In genomic region chr13:102798653-102799543, GRCh38 we compare ENCODE assay signal across 8 cellular contexts. TPM values are rescaled to one million over a fixed set of nuclear protein-coding genes. Genes with fewer than 3 reads are reported as not detected.
DNase-seq lines count a peak whose midpoint lies in the region; ATAC-seq and TF ChIP-seq lines count a peak whose summit lies in the region.

Gene BIVM, plus strand, starts transcription at chr13:102799119. Its CDS starts 8,149 bp downstream, at chr13:102807268.
Gene POGLUT2, minus strand, starts transcription at chr13:102798976. Its CDS starts 306 bp downstream, at chr13:102798670.

- no peak for TF ChIP-seq POLR2A in ovary (IDR thresholded peaks at IDR 0.05)

- peak; percentile 94 for DNase-seq in GM12865 (ENCODE audit: low read depth)
- peak; percentile 81 for DNase-seq in NCI-H128 (lab: John Stamatoyannopoulos, UW; ENCODE audit: unreplicated experiment)
- DNase-seq in T follicular helper cell (ENCODE audit: low read depth), result peak; percentile 69
- peak; percentile 96 for DNase-seq in adipocyte (ENCODE audit: low read depth)
- DNase-seq in cardiac muscle cell (ENCODE audit: low read depth in 1 of 2, low spot score in 1 of 2), result peak; percentile 93 to 95
- DNase-seq in ovary, result peak; percentile 85 to 92 (median 90)
- peak; percentile 94 for DNase-seq in ureter (ENCODE audit: low spot score)

- H3K4me1 ChIP-seq in adipocyte (ENCODE audit: control insufficient read depth, insufficient read depth, low read length) (peaks cover 20% of the 10 kb centered on the region), cardiac muscle cell (ENCODE audit: low read depth) (peaks cover 4% of the 10 kb centered on the region), ovary (ENCODE audit: insufficient read depth) (peaks cover 2% of the 10 kb centered on the region)

- no peak for TF ChIP-seq CTCF in GM12865 (IDR thresholded peaks at IDR 0.05; ENCODE audit: insufficient read depth, low read depth, low read length, missing control alignments)
- TF ChIP-seq CTCF in cardiac muscle cell (IDR thresholded peaks at IDR 0.05; ENCODE audit: low read depth, low read length), result no peak
- no peak for TF ChIP-seq CTCF in ovary (IDR thresholded peaks at IDR 0.05)

- H3K4me3 ChIP-seq in GM12865 (ENCODE audit: low read depth, low read length) (peak within 1 kb of the TSS; percentile 86), adipocyte (ENCODE audit: low read length) (peak within 1 kb of the TSS; percentile 93), cardiac muscle cell (peak within 1 kb of the TSS; percentile 78), ovary (peak within 1 kb of the TSS; percentile 73)

- TF ChIP-seq EP300 in ovary (IDR thresholded peaks at IDR 0.05), result no peak

- WGBS in ovary, 3 donors, result 0 to 1% (median 0%) methylated on average over 72 to 83 of the region's 83 CpGs

- H3K36me3 ChIP-seq in adipocyte (ENCODE audit: control insufficient read depth, insufficient read depth, low read length, severe bottlenecking) (no peaks in the 10 kb centered on the region), cardiac muscle cell (no peaks in the 10 kb centered on the region), ovary (no peaks in the 10 kb centered on the region)

- no peak within 1 kb of the TSS for H3K27ac ChIP-seq in cardiac muscle cell
- H3K27ac ChIP-seq in ovary, result peak within 1 kb of the TSS; percentile 12 to 72

- H3K9me3 ChIP-seq in adipocyte (ENCODE audit: control insufficient read depth, low read length) (no peaks in the 10 kb centered on the region), cardiac muscle cell (ENCODE audit: low read depth) (no peaks in the 10 kb centered on the region), ovary (no peaks in the 10 kb centered on the region)

- H3K27me3 ChIP-seq in adipocyte (replicated peaks; ENCODE audit: control insufficient read depth, insufficient read depth, low read length), result no peaks in the 10 kb centered on the region
- H3K27me3 ChIP-seq in cardiac muscle cell, result no peaks in the 10 kb centered on the region
- H3K27me3 ChIP-seq in ovary, result no peaks in the 10 kb centered on the region

- intact Hi-C loops in ovary (cut with DNase I), result loop anchor here in 2 of 4 donors (5.0 to 10.0 kb wide), 2 partner anchors 46 to 207 kb away; partner anchors contain the start of gene ERCC5 (in 1 of the 2)

- peak; percentile 83 for ATAC-seq in HG02642 (IDR thresholded peaks at IDR 0.05; ENCODE audit: poor library complexity, unreplicated experiment)

- peak within 1 kb of the TSS; percentile 92 for H3K9ac ChIP-seq in adipocyte (ENCODE audit: low read length)

RNA-seq across cellular contexts. Expression of gene BIVM, which starts in this region (rescaled TPM):
- 11.3 and 14.7 TPM in 2 replicates for total RNA-seq in cardiac muscle cell
- 16.1 and 28.8 TPM in 2 replicates for polyA plus RNA-seq in cardiac muscle cell
- total RNA-seq in ovary, result 10 to 100 TPM; 10.4 to 25.0 (median 21.9) TPM
- 10 to 100 TPM; 10.8 to 13.2 TPM for polyA plus RNA-seq in ovary
- 17.2 TPM for total RNA-seq in ureter

RNA-seq across cellular contexts. Expression of gene POGLUT2, which starts in this region (rescaled TPM):
- 15.7 and 18.9 TPM in 2 replicates for total RNA-seq in cardiac muscle cell
- polyA plus RNA-seq in cardiac muscle cell, result 23.1 and 25.7 TPM in 2 replicates
- total RNA-seq in ovary, result 1 to 10 TPM; 4.5 to 8.1 (median 6.3) TPM
- 10 to 100 TPM in 1 of 2 donors, 1 to 10 TPM in 1; 8.3 to 13.0 TPM for polyA plus RNA-seq in ovary
- total RNA-seq in ureter, result 2.2 TPM
